Comparison of ENCODE assay signal across 22 cellular contexts in the genomic region with DNA sequence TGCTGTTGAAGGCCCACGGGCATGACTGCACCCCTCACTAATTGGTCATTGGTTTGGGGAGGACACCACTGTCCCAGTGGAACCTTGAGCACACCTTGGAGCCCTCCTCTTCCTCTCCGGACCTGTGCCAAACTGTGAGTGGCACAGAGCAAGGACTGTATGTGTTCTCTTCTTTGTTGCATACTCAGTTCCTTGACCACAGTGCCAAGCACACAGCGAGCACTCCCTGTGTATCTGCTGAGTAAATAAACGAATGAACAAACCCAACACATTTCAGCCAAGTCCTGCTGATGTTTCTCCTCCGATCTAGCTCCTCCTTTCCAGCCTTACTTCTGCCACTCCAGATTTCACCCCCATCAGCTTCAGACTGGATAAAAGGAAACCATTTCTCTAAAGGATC. TPM values are rescaled to one million over a fixed set of nuclear protein-coding genes. Genes with fewer than 3 reads are reported as not detected.
A peak's percentile ranks its signal among the peaks of the same experiment; 100 is the strongest.
DNase-seq lines count a peak whose midpoint lies in the region; ATAC-seq and TF ChIP-seq lines count a peak whose summit lies in the region.
"Had no signal": no experiment of that assay in that cellular context is flagged by ENCODE, and none has a peak within 500 bp of the region (broad histone marks: within the 10 kb centered on the region; RNA-seq: fewer than 3 reads in every experiment).

No MANE protein-coding gene starts in this region.

- no peaks in the 10 kb centered on the region for H3K9me3 Mint-ChIP-seq in activated T-cell treated with anti-CD3 and anti-CD28 coated beads, Interleukin-2, amount 50 U/mL, for 24 hours
- H3K9me3 Mint-ChIP-seq in glutamatergic neuron (ENCODE audit: unreplicated experiment) = peaks cover 11% of the 10 kb centered on the region
- H3K9me3 Mint-ChIP-seq: H9 had no signal

- POLR2A ChIA-PET in Panc1 (lab: Charles Lee) = no interaction called here

- H3K36me3 Mint-ChIP-seq in activated T-cell treated with anti-CD3 and anti-CD28 coated beads, Interleukin-2, amount 50 U/mL, for 24 hours (ENCODE audit: low read depth) = peaks cover 43% of the 10 kb centered on the region
- H3K36me3 Mint-ChIP-seq in glutamatergic neuron (ENCODE audit: unreplicated experiment) = no peaks in the 10 kb centered on the region

- no peak overlapping the region for H3K4me3 ChIP-seq in Panc1 (ENCODE audit: low read depth in 2 of 2, low read length in 2 of 2)
- H3K4me3 ChIP-seq: A549; BLaER1 treated with 17β-estradiol and CSF1 and Interleukin-3, amounts not matched to agents 10 nM and 100 nM; body of pancreas; coronary artery; heart right ventricle; lower lobe of right lung; psoas muscle; skin epidermis had no signal

- peak overlapping the region; percentile 77 for H3K27ac Mint-ChIP-seq in activated T-cell treated with anti-CD3 and anti-CD28 coated beads, Interleukin-2, amount 50 U/mL, for 24 hours
- peak overlapping the region; percentile 6 for H3K27ac Mint-ChIP-seq in glutamatergic neuron (ENCODE audit: unreplicated experiment)
- H3K27ac Mint-ChIP-seq: H9 had no signal

- CTCF ChIA-PET in Panc1 (lab: Charles Lee) = no interaction called here

- H3K27me3 ChIP-seq in Panc1 (ENCODE audit: control insufficient read depth, insufficient read depth, low read length) = no peaks in the 10 kb centered on the region
- H3K27me3 ChIP-seq: BLaER1 treated with 17β-estradiol and CSF1 and Interleukin-3, amounts not matched to agents 10 nM and 100 nM; body of pancreas; heart right ventricle had no signal

- no peaks in the 10 kb centered on the region for H3K9me3 ChIP-seq in Panc1 (ENCODE audit: control insufficient read depth, insufficient read depth, low read depth, low read length)
- H3K9me3 ChIP-seq: A549; BLaER1 treated with 17β-estradiol and CSF1 and Interleukin-3, amounts not matched to agents 10 nM and 100 nM; body of pancreas; heart right ventricle; lower lobe of right lung; psoas muscle had no signal

- no peak for DNase-seq in activated T-cell treated with anti-CD3 and anti-CD28 coated beads, Interleukin-2, amount 50 U/mL, for 24 hours
- no peak for DNase-seq in activated T-cell treated with anti-CD3 and anti-CD28 coated beads, Interleukin-2, amount 50 U/mL, for 1 hour
- DNase-seq in Panc1 (ENCODE audit: low read depth, low spot score) (no peak), glutamatergic neuron (no peak), sciatic nerve (ENCODE audit: low spot score) (peak; percentile 32), SIG-M5 treated with dmso at 0.1 percent for 504 hours (lab: John Stamatoyannopoulos, UW; ENCODE audit: unreplicated experiment) (no peak), KG1 (lab: John Stamatoyannopoulos, UW) (no peak), DMS79 treated with DMSO at 0.1 percent for 48 hours (lab: John Stamatoyannopoulos, UW) (no peak)
- DNase-seq: activated CD4-positive, CD25-positive, alpha-beta regulatory T cell treated with anti-CD3 and anti-CD28 coated beads, Interleukin-2, amount 50 U/mL, for 72 hours; activated naive CD4-positive, alpha-beta T cell treated with anti-CD3 and anti-CD28 coated beads, Interleukin-2, amount 50 U/mL, for 16 hours; body of pancreas; H9; heart right ventricle; lower lobe of right lung; NCI-H1694; psoas muscle; stimulated activated CD4-positive, alpha-beta T cell treated with anti-CD3 and anti-CD28 coated beads, Interleukin-2, amount 100 ng/mL, for 48 hours; T-helper 9 cell had no signal

- ATAC-seq in Panc1 (no peak), sciatic nerve (no peak)
- ATAC-seq: A549, body of pancreas, lower lobe of right lung had no signal

- BruUV-seq in Panc1 (replicated peaks; lab: Mats Ljungman, UMichigan) = TSS peak; percentile 57

- no peak overlapping the region for H3K27ac ChIP-seq in Panc1 (ENCODE audit: low read length)
- H3K27ac ChIP-seq: A549; BLaER1 treated with 17β-estradiol and CSF1 and Interleukin-3, amounts not matched to agents 10 nM and 100 nM; body of pancreas; coronary artery; lower lobe of right lung; psoas muscle; skin epidermis had no signal

- intact Hi-C loops in Panc1 (cut with micrococcal nuclease; ENCODE audit: unreplicated experiment) (no loop called here), sciatic nerve (cut with DNase I) (no loop called here)

- peaks cover 23% of the 10 kb centered on the region for H3K4me1 Mint-ChIP-seq in activated T-cell treated with anti-CD3 and anti-CD28 coated beads, Interleukin-2, amount 50 U/mL, for 24 hours (ENCODE audit: low read depth)
- peaks cover 42% of the 10 kb centered on the region for H3K4me1 Mint-ChIP-seq in glutamatergic neuron (ENCODE audit: low read depth, unreplicated experiment)

- no peaks in the 10 kb centered on the region for H3K27me3 Mint-ChIP-seq in activated T-cell treated with anti-CD3 and anti-CD28 coated beads, Interleukin-2, amount 50 U/mL, for 24 hours
- H3K27me3 Mint-ChIP-seq in glutamatergic neuron (ENCODE audit: unreplicated experiment) = peaks cover 15% of the 10 kb centered on the region

- in situ Hi-C loops in Panc1 (cut with HindIII; ENCODE audit: low pct_unique_long_range_greater_than_20kb, low sequenced_read_pairs) = no loop called here

- H3K4me1 ChIP-seq in Panc1 (ENCODE audit: control insufficient read depth, insufficient read depth, low read length) = peaks cover 8% of the 10 kb centered on the region

- H3K4me3 Mint-ChIP-seq in activated T-cell treated with anti-CD3 and anti-CD28 coated beads, Interleukin-2, amount 50 U/mL, for 24 hours = no peak overlapping the region
- peak overlapping the region; percentile 30 for H3K4me3 Mint-ChIP-seq in glutamatergic neuron (ENCODE audit: unreplicated experiment)

- H3K36me3 ChIP-seq in Panc1 (ENCODE audit: control insufficient read depth, insufficient read depth, low read length) = no peaks in the 10 kb centered on the region; the same call in 1 of the 2 replicates

- no peak for TF ChIP-seq CTCF in Panc1 (IDR thresholded peaks at IDR 0.05)
- no peak for TF ChIP-seq CTCF in glutamatergic neuron (IDR thresholded peaks at IDR 0.05; ENCODE audit: partially characterized antibody, unreplicated experiment)

RNA-seq across cellular contexts. Expression of a gene that starts 2.7 kb away (rescaled TPM):
- total RNA-seq in Panc1 (2021; ENCODE audit: unreplicated experiment) (9.3 TPM), glutamatergic neuron (ENCODE audit: unreplicated experiment) (15.7 TPM), sciatic nerve (14.1 TPM)
- 5.2 TPM for polyA plus RNA-seq in Panc1 (2012; ENCODE audit: insufficient read length)

RNA-seq across cellular contexts. Expression of a gene that starts 19.9 kb away (rescaled TPM):
- 1,623 TPM for total RNA-seq in Panc1 (2021; ENCODE audit: unreplicated experiment)
- polyA plus RNA-seq in Panc1 (2012; ENCODE audit: insufficient read length) = 2,695 TPM
- total RNA-seq in glutamatergic neuron (ENCODE audit: unreplicated experiment) = 1,397 TPM
- total RNA-seq in sciatic nerve = 1,122 TPM

RNA-seq across cellular contexts. Expression of a gene that starts 40.6 kb away (rescaled TPM):
- total RNA-seq in Panc1 (2021; ENCODE audit: unreplicated experiment) (58.3 TPM), glutamatergic neuron (ENCODE audit: unreplicated experiment) (28.8 TPM), sciatic nerve (24.6 TPM)
- 72.2 TPM for polyA plus RNA-seq in Panc1 (2012; ENCODE audit: insufficient read length)

RNA-seq across cellular contexts. Expression of a gene that starts 58.6 kb away (rescaled TPM):
- total RNA-seq in Panc1 (2021; ENCODE audit: unreplicated experiment) = 25.8 TPM
- 21.3 TPM for polyA plus RNA-seq in Panc1 (2012; ENCODE audit: insufficient read length)
- total RNA-seq in glutamatergic neuron (ENCODE audit: unreplicated experiment) = 0.93 TPM
- total RNA-seq in sciatic nerve = 3.2 TPM
- total RNA-seq: H9 had no signal
